In the genomic region with DNA sequence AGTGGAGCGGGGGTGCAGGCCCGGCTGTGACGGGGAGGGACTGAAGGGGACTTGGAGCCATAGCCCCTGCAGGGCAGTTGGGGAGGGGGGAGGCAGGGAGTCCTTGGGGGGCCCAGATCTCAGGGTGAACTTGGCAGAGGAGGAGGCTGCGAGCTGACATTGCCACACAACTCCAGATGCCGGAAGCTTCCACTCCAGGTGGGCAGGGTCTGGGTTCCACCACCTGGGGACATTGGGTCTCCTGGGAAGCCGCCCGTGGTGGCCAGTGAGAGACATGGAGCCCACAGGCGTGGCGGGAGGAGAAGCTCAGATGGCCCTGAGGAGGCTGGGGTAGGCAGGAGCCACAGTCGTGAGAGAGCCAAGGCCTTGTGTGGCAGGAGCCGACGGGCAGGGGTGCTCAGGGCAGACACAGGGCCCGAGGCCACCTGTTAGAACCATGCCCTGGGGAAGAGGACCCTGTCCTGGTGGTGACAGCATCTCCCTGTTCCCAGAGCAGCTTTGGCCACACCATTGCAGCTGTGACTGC, we compare ENCODE assay signal across 15 cellular contexts. TPM values are rescaled to one million over a fixed set of nuclear protein-coding genes. Genes with fewer than 3 reads are reported as not detected.
DNase-seq lines count a peak whose midpoint lies in the region; ATAC-seq and TF ChIP-seq lines count a peak whose summit lies in the region.
"Had no signal": no experiment of that assay in that cellular context is flagged by ENCODE, and none has a peak within 500 bp of the region (broad histone marks: within the 10 kb centered on the region; RNA-seq: fewer than 3 reads in every experiment).

No MANE protein-coding gene starts in this region.

- H3K36me3 Mint-ChIP-seq in activated T-helper 17 cell treated with anti-CD3 and anti-CD28 coated beads, Interleukin-2, amount 50 U/mL, for 72 hours (ENCODE audit: low read depth): no peaks in the 10 kb centered on the region

- H2AFZ ChIP-seq in SK-N-SH (ENCODE audit: low read depth): peak overlapping the region; percentile 30; the same call in 1 of the 2 replicates
- H2AFZ ChIP-seq in GM23248: peak overlapping the region; percentile 49; the same call in 1 of the 2 replicates
- H2AFZ ChIP-seq in trophoblast cell (ENCODE audit: insufficient read depth, low read length, poor library complexity): no peak overlapping the region
- no peak overlapping the region for H2AFZ ChIP-seq in MM.1S (ENCODE audit: low read length)

- H4K20me1 ChIP-seq in SK-N-SH (ENCODE audit: insufficient read depth) (no peaks in the 10 kb centered on the region), GM23248 (ENCODE audit: insufficient read depth) (no peaks in the 10 kb centered on the region), MM.1S (ENCODE audit: insufficient read depth, low read length) (no peaks in the 10 kb centered on the region)

- no peak for TF ChIP-seq CTCF in SK-N-SH (IDR thresholded peaks at IDR 0.05)
- no peak for TF ChIP-seq CTCF in MM.1S (IDR thresholded peaks at IDR 0.05; ENCODE audit: low read length)

- H3K27me3 ChIP-seq in SK-N-SH (ENCODE audit: insufficient read depth) (no peaks in the 10 kb centered on the region), GM23248 (replicated peaks; ENCODE audit: insufficient read depth) (no peaks in the 10 kb centered on the region), trophoblast cell (ENCODE audit: insufficient read depth, low read length) (no peaks in the 10 kb centered on the region), MM.1S (replicated peaks; ENCODE audit: insufficient read depth, low read length) (peaks cover 88% of the 10 kb centered on the region)
- H3K27me3 ChIP-seq: cardiac muscle cell, sigmoid colon, transverse colon had no signal

- no peaks in the 10 kb centered on the region for H3K9me2 ChIP-seq in SK-N-SH
- no peaks in the 10 kb centered on the region for H3K9me2 ChIP-seq in GM23248 (ENCODE audit: insufficient read depth)
- no peaks in the 10 kb centered on the region for H3K9me2 ChIP-seq in MM.1S (replicated peaks; ENCODE audit: insufficient read depth, low read length)

- H2AK5ac ChIP-seq in trophoblast cell (ENCODE audit: low read length): peak overlapping the region; percentile 27

- TF ChIP-seq EP300 in SK-N-SH (IDR thresholded peaks at IDR 0.05; ENCODE audit: borderline replicate concordance in 1 of 2, low read depth in 1 of 2, low read length in 1 of 2): no peak

- no peak overlapping the region for H2BK5ac ChIP-seq in trophoblast cell (ENCODE audit: low read depth, low read length, poor library complexity)

- H4K8ac ChIP-seq in trophoblast cell (ENCODE audit: low read depth, low read length): peak overlapping the region; percentile 15

- H2BK120ac ChIP-seq in trophoblast cell (ENCODE audit: insufficient read depth, low read length, poor library complexity): no peak overlapping the region

- H3K4ac ChIP-seq in trophoblast cell (ENCODE audit: low read depth, low read length): no peak overlapping the region

- POLR2A ChIA-PET in SK-N-SH (lab: Yijun Ruan, JAX): interaction anchor here (0.9 kb wide), 1 partner anchor 18 kb away, joined by 3 read pairs; a partner anchor contains a TSS

- TF ChIP-seq RAD21 in SK-N-SH (IDR thresholded peaks at IDR 0.05; ENCODE audit: low read length): no peak

- no peaks in the 10 kb centered on the region for H3K79me1 ChIP-seq in trophoblast cell (ENCODE audit: low read length)

- H3K9me3 Mint-ChIP-seq in activated T-helper 17 cell treated with anti-CD3 and anti-CD28 coated beads, Interleukin-2, amount 50 U/mL, for 72 hours: no peaks in the 10 kb centered on the region
- H3K9me3 Mint-ChIP-seq: activated T-cell treated with anti-CD3 and anti-CD28 coated beads, Interleukin-2, amount 50 U/mL, for 4 hours had no signal

- H3K18ac ChIP-seq in trophoblast cell (ENCODE audit: low read length): no peak overlapping the region

- CTCF ChIA-PET in SK-N-SH (lab: Yijun Ruan, JAX): interaction anchor here (0.6 to 4.7 kb wide), 70 partner anchors 9 to 344 kb away, joined by 3 to 86 read pairs (median 5); a partner anchor contains a TSS

- no peak overlapping the region for H3K14ac ChIP-seq in trophoblast cell (ENCODE audit: low read length)

- DNase-seq in SK-N-SH (no peak), GM23248 (no peak), trophoblast cell (no peak), MM.1S (no peak), NOMO-1 treated with dmso at 0.1 percent for 144 hours (lab: John Stamatoyannopoulos, UW; ENCODE audit: unreplicated experiment) (no peak)
- DNase-seq: cortex of kidney, lower lobe of right lung had no signal

- no peaks in the 10 kb centered on the region for H3K9me3 ChIP-seq in SK-N-SH
- H3K9me3 ChIP-seq in GM23248 (ENCODE audit: low read depth): no peaks in the 10 kb centered on the region
- H3K9me3 ChIP-seq in trophoblast cell (ENCODE audit: insufficient read depth, low read depth, low read length): no peaks in the 10 kb centered on the region
- H3K9me3 ChIP-seq in MM.1S (replicated peaks; ENCODE audit: insufficient read depth, low read length): no peaks in the 10 kb centered on the region
- H3K9me3 ChIP-seq: lower lobe of right lung, sigmoid colon, transverse colon had no signal

- H4K91ac ChIP-seq in trophoblast cell (ENCODE audit: low read depth, low read length): no peak overlapping the region

- WGBS in SK-N-SH (ENCODE audit: low lambda C conversion rate): 79% methylated on average over 12 of the region's 13 CpGs
- 62 to 78% methylated on average over 9 to 13 of the region's 13 CpGs for WGBS in GM23248 (ENCODE audit: low coverage in 1 of 2, low lambda C conversion rate in 2 of 2, missing lambda C conversion rate in 2 of 2), 2 experiments
- no CpG with 5 or more reads among the region's 13 CpGs for WGBS in trophoblast cell (ENCODE audit: extremely low coverage, insufficient coverage, insufficient read length)

- H3F3A ChIP-seq in SK-N-SH (replicated peaks; ENCODE audit: insufficient read depth): no peaks in the 10 kb centered on the region
- no peaks in the 10 kb centered on the region for H3F3A ChIP-seq in GM23248 (ENCODE audit: insufficient read depth)
- H3F3A ChIP-seq in MM.1S (ENCODE audit: insufficient read depth, low read length): no peaks in the 10 kb centered on the region

- peak overlapping the region; percentile 66 for H3K27ac Mint-ChIP-seq in activated T-helper 17 cell treated with anti-CD3 and anti-CD28 coated beads, Interleukin-2, amount 50 U/mL, for 72 hours

- H3K4me2 ChIP-seq in SK-N-SH (no peak overlapping the region), GM23248 (ENCODE audit: unreplicated experiment) (peak overlapping the region; percentile 58), trophoblast cell (ENCODE audit: low read length) (no peak overlapping the region), MM.1S (ENCODE audit: low read depth, low read length) (no peak overlapping the region)

- in situ Hi-C loops in GM23248 (cut with MboI): no loop called here

- H3K4me1 Mint-ChIP-seq in activated T-helper 17 cell treated with anti-CD3 and anti-CD28 coated beads, Interleukin-2, amount 50 U/mL, for 72 hours: no peaks in the 10 kb centered on the region

- H4K12ac ChIP-seq in trophoblast cell (ENCODE audit: low read depth, low read length): no peak overlapping the region

- H2BK12ac ChIP-seq in trophoblast cell (ENCODE audit: low read length): no peak overlapping the region

- H3K36me3 ChIP-seq in SK-N-SH (replicated peaks in 1 of 2; ENCODE audit: control insufficient read depth in 1 of 2, insufficient read depth in 2 of 2, low read length in 1 of 2): no peaks in the 10 kb centered on the region
- no peaks in the 10 kb centered on the region for H3K36me3 ChIP-seq in GM23248 (ENCODE audit: low read depth)
- H3K36me3 ChIP-seq in trophoblast cell (ENCODE audit: control insufficient read depth in 1 of 2, insufficient read depth in 2 of 2, low read length in 2 of 2): no peaks in the 10 kb centered on the region
- H3K36me3 ChIP-seq in MM.1S (replicated peaks; ENCODE audit: insufficient read depth, low read length): no peaks in the 10 kb centered on the region
- H3K36me3 ChIP-seq: cardiac muscle cell, lower lobe of right lung, sigmoid colon, transverse colon had no signal

- H3K4me1 ChIP-seq in SK-N-SH (ENCODE audit: control insufficient read depth in 1 of 2, insufficient read depth in 2 of 2, low read depth in 1 of 2, low read length in 1 of 2) (peaks cover 0 to 6% of the 10 kb centered on the region in 2 experiments; a peak in 1 of 4 replicates), GM23248 (ENCODE audit: insufficient read depth) (no peaks in the 10 kb centered on the region), trophoblast cell (ENCODE audit: control insufficient read depth in 1 of 2, insufficient read depth in 2 of 2, low read length in 2 of 2) (no peaks in the 10 kb centered on the region), MM.1S (ENCODE audit: low read length) (no peaks in the 10 kb centered on the region)

- H3K4me3 ChIP-seq in SK-N-SH (ENCODE audit: low read depth in 2 of 2, low read length in 1 of 2): no peak overlapping the region
- no peak overlapping the region for H3K4me3 ChIP-seq in GM23248
- H3K4me3 ChIP-seq in trophoblast cell (ENCODE audit: low read depth, low read length): no peak overlapping the region
- no peak overlapping the region for H3K4me3 ChIP-seq in MM.1S (ENCODE audit: low read length)
- H3K4me3 ChIP-seq: cardiac muscle cell, lower lobe of right lung, transverse colon had no signal

- H3K27ac ChIP-seq in SK-N-SH (ENCODE audit: low read depth in 2 of 2, low read length in 1 of 2) (no peak overlapping the region), GM23248 (no peak overlapping the region), trophoblast cell (ENCODE audit: low read depth, low read length) (no peak overlapping the region), MM.1S (ENCODE audit: low read length) (no peak overlapping the region)
- H3K27ac ChIP-seq: 22Rv1, cardiac muscle cell, lower lobe of right lung, sigmoid colon, transverse colon had no signal

- ATAC-seq in SK-N-SH treated with all-trans-retinoic acid at 6 μM for 48 hours: no peak
- ATAC-seq in activated T-helper 17 cell treated with anti-CD3 and anti-CD28 coated beads, Interleukin-2, amount 50 U/mL, for 72 hours (replicated peaks): no peak
- ATAC-seq in GM21360 (IDR thresholded peaks at IDR 0.05; ENCODE audit: unreplicated experiment): no peak

- H3K79me2 ChIP-seq in SK-N-SH (ENCODE audit: insufficient read depth) (no peaks in the 10 kb centered on the region), GM23248 (ENCODE audit: insufficient read depth) (no peaks in the 10 kb centered on the region), trophoblast cell (ENCODE audit: control insufficient read depth, insufficient read depth, low read length, poor library complexity) (no peaks in the 10 kb centered on the region), MM.1S (ENCODE audit: low read length) (no peaks in the 10 kb centered on the region)

- H3K23ac ChIP-seq in trophoblast cell (ENCODE audit: low read length): no peak overlapping the region

- H3K9ac ChIP-seq in SK-N-SH (no peak overlapping the region), GM23248 (no peak overlapping the region), trophoblast cell (ENCODE audit: low read length) (no peak overlapping the region), MM.1S (ENCODE audit: low read length) (no peak overlapping the region)

- peaks cover 6% of the 10 kb centered on the region for H3K27me3 Mint-ChIP-seq in activated T-helper 17 cell treated with anti-CD3 and anti-CD28 coated beads, Interleukin-2, amount 50 U/mL, for 72 hours

- no peak overlapping the region for H3K4me3 Mint-ChIP-seq in activated T-helper 17 cell treated with anti-CD3 and anti-CD28 coated beads, Interleukin-2, amount 50 U/mL, for 72 hours
- H3K4me3 Mint-ChIP-seq: activated T-cell treated with anti-CD3 and anti-CD28 coated beads, Interleukin-2, amount 50 U/mL, for 4 hours had no signal

RNA-seq across cellular contexts. Expression of a gene that starts 18.2 kb away (rescaled TPM):
- 19.5 and 27.3 TPM in 2 replicates for polyA plus RNA-seq in SK-N-SH (2012; rRNA removed)
- 14.3 and 26.4 TPM in 2 replicates for polyA plus RNA-seq in SK-N-SH (2012; cell fraction: cytosol; rRNA removed)
- 132 and 175 TPM in 2 replicates for polyA plus RNA-seq in SK-N-SH (2012; cell fraction: nucleus; rRNA removed)
- 120 and 127 TPM in 2 replicates for total RNA-seq in GM23248 (2014; rRNA removed; shearing (Covaris generic))
- 74.8 and 80.2 TPM in 2 replicates for polyA plus RNA-seq in GM23248 (2016; fragmentation: Nextera tagmentation; extraction: Ambion mirVana)
- total RNA-seq in activated T-helper 17 cell treated with anti-CD3 and anti-CD28 coated beads, Interleukin-2, amount 50 U/mL, for 72 hours: 10 to 100 TPM; 15.0 to 33.0 TPM
- polyA plus RNA-seq in trophoblast cell (2013): 38.1 and 40.0 TPM in 2 replicates

RNA-seq across cellular contexts. Expression of a gene that starts 46.8 kb away (rescaled TPM):
- polyA plus RNA-seq in SK-N-SH (2012; rRNA removed) (17.3 and 21.6 TPM in 2 replicates), GM23248 (2016; fragmentation: Nextera tagmentation; extraction: Ambion mirVana) (2.3 and 2.4 TPM in 2 replicates)
- polyA plus RNA-seq in SK-N-SH (2012; cell fraction: cytosol; rRNA removed): 8.0 and 8.3 TPM in 2 replicates
- polyA plus RNA-seq in SK-N-SH (2012; cell fraction: nucleus; rRNA removed): 87.6 and 92.0 TPM in 2 replicates
- 2.9 and 3.0 TPM in 2 replicates for total RNA-seq in GM23248 (2014; rRNA removed; shearing (Covaris generic))
- total RNA-seq in activated T-helper 17 cell treated with anti-CD3 and anti-CD28 coated beads, Interleukin-2, amount 50 U/mL, for 72 hours: under 1 TPM in 1 of 2 donors, not detected in 1; 0.69 TPM
- 1.3 TPM in 2 replicates for polyA plus RNA-seq in trophoblast cell (2013)

RNA-seq across cellular contexts. Expression of a gene that starts 47.5 kb away (rescaled TPM):
- polyA plus RNA-seq in SK-N-SH (2012; rRNA removed) (14.5 and 15.3 TPM in 2 replicates), GM23248 (2016; fragmentation: Nextera tagmentation; extraction: Ambion mirVana) (8.1 and 9.2 TPM in 2 replicates)
- 7.9 and 13.0 TPM in 2 replicates for polyA plus RNA-seq in SK-N-SH (2012; cell fraction: cytosol; rRNA removed)
- 22.6 and 24.9 TPM in 2 replicates for polyA plus RNA-seq in SK-N-SH (2012; cell fraction: nucleus; rRNA removed)
- 22.4 and 26.9 TPM in 2 replicates for total RNA-seq in GM23248 (2014; rRNA removed; shearing (Covaris generic))
- total RNA-seq in activated T-helper 17 cell treated with anti-CD3 and anti-CD28 coated beads, Interleukin-2, amount 50 U/mL, for 72 hours: 1 to 10 TPM; 1.6 to 1.8 TPM
- polyA plus RNA-seq in trophoblast cell (2013): 12.9 and 13.9 TPM in 2 replicates

Comparison
In these comparisons a context has a peak if more than half of its experiments do, and no peak if none do; other contexts are left out.
1. H2AFZ ChIP-seq: peak in SK-N-SH (single experiment) and GM23248 (single experiment); none in trophoblast cell (single experiment) and MM.1S (single experiment).